ENCODE assay signal across 11 cellular contexts in the genomic region with DNA sequence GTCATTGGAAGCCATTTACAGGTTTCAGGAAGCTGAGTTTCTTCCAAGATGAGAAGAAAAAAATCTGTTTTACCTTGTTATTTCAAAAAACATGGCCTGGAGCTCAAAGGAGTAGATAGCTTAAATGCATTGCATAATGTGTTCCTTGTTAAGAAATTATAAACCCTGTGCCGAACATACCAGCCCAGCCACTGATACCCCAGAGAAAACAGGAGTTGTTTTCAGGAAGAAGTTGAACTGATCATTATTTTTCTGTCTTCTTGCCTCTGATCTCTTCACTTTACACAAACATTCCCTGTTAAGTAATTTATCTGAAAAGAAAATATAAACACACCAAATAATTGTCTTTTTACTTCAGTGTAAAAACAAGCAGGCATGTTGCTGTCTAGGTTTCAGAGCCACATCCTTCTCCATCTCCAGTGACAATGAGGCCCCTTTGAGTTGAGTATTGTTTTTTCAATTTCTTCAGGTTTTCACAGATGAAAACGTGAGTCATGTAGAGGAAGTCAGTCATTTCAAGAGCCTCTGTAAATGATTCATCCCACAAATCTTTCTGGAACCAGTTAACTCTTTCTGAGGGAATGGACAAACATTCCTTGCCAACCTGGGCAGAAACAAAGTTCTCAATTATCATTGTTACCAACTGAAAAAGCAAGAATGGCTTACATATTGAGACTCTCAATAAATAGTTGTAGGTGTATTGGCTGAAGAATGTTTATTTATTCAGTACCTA.
DNase-seq lines count a peak whose midpoint lies in the region; ATAC-seq, FAIRE-seq and TF ChIP-seq lines count a peak whose summit lies in the region.
"Had no signal": no experiment of that assay in that cellular context is flagged by ENCODE, and none has a peak within 500 bp of the region (broad histone marks: within the 10 kb centered on the region; RNA-seq: fewer than 3 reads in every experiment).

No MANE protein-coding gene starts in this region.

- no peak overlapping the region for H2AK5ac ChIP-seq in trophoblast cell (ENCODE audit: low read length)

- no CpG with 5 or more reads among the region's 2 CpGs for WGBS in trophoblast cell (ENCODE audit: extremely low coverage, insufficient coverage, insufficient read length)

- H3K23ac ChIP-seq in trophoblast cell (ENCODE audit: low read length) = no peak overlapping the region

- in situ Hi-C loops in GM13977 (cut with MboI; ENCODE audit: low pct_unique_long_range_greater_than_20kb, low sequenced_read_pairs, unreplicated experiment) = no loop called here

- no peak overlapping the region for H2AFZ ChIP-seq in trophoblast cell (ENCODE audit: insufficient read depth, low read length, poor library complexity)

- no peak overlapping the region for H3K4me2 ChIP-seq in trophoblast cell (ENCODE audit: low read length)

- H2BK120ac ChIP-seq in trophoblast cell (ENCODE audit: insufficient read depth, low read length, poor library complexity) = no peak overlapping the region

- H3K79me2 ChIP-seq in trophoblast cell (ENCODE audit: control insufficient read depth, insufficient read depth, low read length, poor library complexity) = no peaks in the 10 kb centered on the region

- H3K27me3 ChIP-seq in trophoblast cell (ENCODE audit: insufficient read depth, low read length) = no peaks in the 10 kb centered on the region

- H3K4me1 ChIP-seq in trophoblast cell (ENCODE audit: control insufficient read depth in 1 of 2, insufficient read depth in 2 of 2, low read length in 2 of 2) = peaks cover 0 to 2% of the 10 kb centered on the region in 2 experiments

- FAIRE-seq in HTR-8/SVneo (lab: Jason Lieb, UNC) = peak; percentile 57
- FAIRE-seq in frontal cortex (lab: Jason Lieb, UNC) = no peak

- no peak overlapping the region for H2BK12ac ChIP-seq in trophoblast cell (ENCODE audit: low read length)

- ATAC-seq in GM18508 (IDR thresholded peaks at IDR 0.05; ENCODE audit: insufficient read depth, unreplicated experiment) = peak; percentile 58

- no peak overlapping the region for H4K12ac ChIP-seq in trophoblast cell (ENCODE audit: low read depth, low read length)

- no peak overlapping the region for H4K91ac ChIP-seq in trophoblast cell (ENCODE audit: low read depth, low read length)

- H3K9ac ChIP-seq in trophoblast cell (ENCODE audit: low read length) = no peak overlapping the region

- no peaks in the 10 kb centered on the region for H3K79me1 ChIP-seq in trophoblast cell (ENCODE audit: low read length)

- H4K8ac ChIP-seq in trophoblast cell (ENCODE audit: low read depth, low read length) = no peak overlapping the region

- no peak overlapping the region for H3K4me3 ChIP-seq in choroid plexus epithelial cell (ENCODE audit: low read depth, low read length)
- H3K4me3 ChIP-seq in trophoblast cell (ENCODE audit: low read depth, low read length) = no peak overlapping the region

- TF ChIP-seq CTCF in choroid plexus epithelial cell (conservative IDR thresholded peaks at IDR 0.05; ENCODE audit: low read depth, low read length) (no peak), GM13977 (IDR thresholded peaks at IDR 0.05; ENCODE audit: extremely low read depth, insufficient read depth, missing control alignments) (no peak)

- H3K9me3 ChIP-seq in trophoblast cell (ENCODE audit: insufficient read depth, low read depth, low read length) = peaks cover 2% of the 10 kb centered on the region

- H3K14ac ChIP-seq in trophoblast cell (ENCODE audit: low read length) = no peak overlapping the region

- no peaks in the 10 kb centered on the region for H3K36me3 ChIP-seq in trophoblast cell (ENCODE audit: control insufficient read depth in 1 of 2, insufficient read depth in 2 of 2, low read length in 2 of 2)

- no peak overlapping the region for H3K4ac ChIP-seq in trophoblast cell (ENCODE audit: low read depth, low read length)

- H2BK5ac ChIP-seq in trophoblast cell (ENCODE audit: low read depth, low read length, poor library complexity) = no peak overlapping the region

- H3K18ac ChIP-seq in trophoblast cell (ENCODE audit: low read length) = no peak overlapping the region

- DNase-seq in HTR-8/SVneo (ENCODE audit: insufficient read length, low spot score) = peak; percentile 57
- DNase-seq in choroid plexus epithelial cell (ENCODE audit: low read depth) = peak; percentile 85
- DNase-seq in trophoblast cell = peak in 1 of 2 donors; percentile 59
- DNase-seq in frontal cortex (ENCODE audit: low spot score in 2 of 2) = no peak
- DNase-seq in GM13977 (ENCODE audit: low spot score) = no peak
- DNase-seq in activated CD4-positive, alpha-beta T cell treated with anti-CD3 and anti-CD28 coated beads for 48 hours = no peak
- DNase-seq in DMS 273 (lab: John Stamatoyannopoulos, UW; ENCODE audit: unreplicated experiment) = no peak
- DNase-seq: anterior cingulate cortex; stimulated activated CD4-positive, alpha-beta T cell treated with anti-CD3 and anti-CD28 coated beads, Interleukin-4, amount 100 ng/mL, for 24 hours had no signal

- peak overlapping the region; percentile 81 for H3K27ac ChIP-seq in trophoblast cell (ENCODE audit: low read depth, low read length)
- H3K27ac ChIP-seq: VCaP had no signal

Comparison
In these comparisons a context has a peak if more than half of its experiments do, and no peak if none do; other contexts are left out.
1. DNase-seq: peak in HTR-8/SVneo (single experiment) and choroid plexus epithelial cell (single experiment); none in frontal cortex (0 of 2), GM13977 (single experiment), activated CD4-positive, alpha-beta T cell treated with anti-CD3 and anti-CD28 coated beads for 48 hours (single experiment) and DMS 273 (single experiment).